23 cellular contexts compared by ENCODE assay signal in the genomic region with DNA sequence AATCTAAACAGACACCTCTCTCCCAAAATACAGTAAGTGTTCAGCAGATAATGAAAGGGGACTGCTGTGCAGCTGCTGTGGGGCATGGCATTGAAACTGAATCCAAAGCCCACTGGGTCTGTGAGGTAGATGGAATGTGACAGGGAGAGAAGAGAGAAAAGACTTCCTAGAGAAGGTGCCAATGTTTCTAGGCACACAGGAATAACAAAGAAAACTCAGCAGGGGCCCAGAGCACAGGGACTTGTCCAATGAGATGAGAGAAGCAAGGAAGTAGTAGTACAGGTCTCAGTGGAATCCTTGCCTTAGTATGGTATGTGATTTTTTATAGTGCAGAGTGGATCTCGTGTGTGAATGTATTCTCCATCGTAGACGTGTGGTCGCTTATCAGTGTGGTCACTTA.
"Had no signal": no experiment of that assay in that cellular context is flagged by ENCODE, and none has a peak within 500 bp of the region (broad histone marks: within the 10 kb centered on the region; RNA-seq: fewer than 3 reads in every experiment).

No MANE protein-coding gene starts in this region.

- H3K4me1 ChIP-seq: esophagus squamous epithelium, right lobe of liver, thyroid gland, upper lobe of right lung had no signal

- H3K4me3 ChIP-seq: esophagus squamous epithelium, right lobe of liver, thyroid gland, upper lobe of right lung had no signal

- H3K27ac ChIP-seq: epithelial cell of prostate, esophagus squamous epithelium, right lobe of liver, thyroid gland, upper lobe of right lung had no signal

- DNase-seq: activated B cell treated with CpG ODN at 0.5 μM for 24 hours; activated CD4-positive, alpha-beta T cell treated with anti-CD3 and anti-CD28 coated beads, Interleukin-2, amount 50 U/mL, for 1 hour; activated CD8-positive, alpha-beta T cell treated with anti-CD3 and anti-CD28 coated beads for 36 hours; activated naive CD4-positive, alpha-beta T cell; activated T-cell treated with anti-CD3 and anti-CD28 coated beads, Interleukin-2, amount 50 U/mL, for 4 hours; anterior cingulate cortex; dermis blood vessel endothelial cell; effector CD4-positive, alpha-beta T cell; esophagus squamous epithelium; foreskin melanocyte; midbrain; naive thymus-derived CD4-positive, alpha-beta T cell; posterior cingulate gyrus; right lobe of liver; stimulated activated CD4-positive, alpha-beta T cell treated with anti-CD3 and anti-CD28 coated beads, Interleukin-12 subunit alpha, Interleukin-12 subunit beta, amount 100 ng/mL, for 4 hours; stimulated activated CD4-positive, alpha-beta T cell treated with anti-CD3 and anti-CD28 coated beads, Interleukin-4, amount 100 ng/mL, for 1 hour; stimulated activated naive CD8-positive, alpha-beta T cell treated with anti-CD3 and anti-CD28 coated beads, Interleukin-15, amount 100 ng/mL, for 72 hours; T-helper 1 cell; thyroid gland; upper lobe of right lung had no signal

- H3K9me3 ChIP-seq: esophagus squamous epithelium, right lobe of liver, thyroid gland, upper lobe of right lung had no signal

- FAIRE-seq: bronchial epithelial cell, endometrium had no signal

- H3K36me3 ChIP-seq: esophagus squamous epithelium, right lobe of liver, thyroid gland, upper lobe of right lung had no signal

- H3K27me3 ChIP-seq: esophagus squamous epithelium, right lobe of liver, thyroid gland, upper lobe of right lung had no signal
